15 cellular contexts compared by ENCODE assay signal in genomic region chr7:157368955-157369354, GRCh38. TPM values are rescaled to one million over a fixed set of nuclear protein-coding genes. Genes with fewer than 3 reads are reported as not detected.
DNase-seq lines count a peak whose midpoint lies in the region; ATAC-seq, FAIRE-seq and TF ChIP-seq lines count a peak whose summit lies in the region.
"Had no signal": no experiment of that assay in that cellular context is flagged by ENCODE, and none has a peak within 500 bp of the region (broad histone marks: within the 10 kb centered on the region; RNA-seq: fewer than 3 reads in every experiment).

No MANE protein-coding gene starts in this region.

- no CpG with 5 or more reads among the region's 7 CpGs for WGBS in H9 (ENCODE audit: extremely low coverage, insufficient read length, low lambda C conversion rate)
- 98% methylated on average over 7 of the region's 7 CpGs for WGBS in GM12878 (ENCODE audit: insufficient coverage, insufficient replicate concordance, low lambda C conversion rate, missing lambda C conversion rate)

- peak overlapping the region; percentile 75 for H3K27ac Mint-ChIP-seq in activated naive CD8-positive, alpha-beta T cell treated with anti-CD3 and anti-CD28 coated beads, Interleukin-2, amount 10 ng/mL, durations not matched to agents 7 days and 5 days
- H3K27ac Mint-ChIP-seq in activated naive CD8-positive, alpha-beta T cell treated with anti-CD3 and anti-CD28 coated beads for 36 hours, result no peak overlapping the region
- H3K27ac Mint-ChIP-seq in H9, result peak overlapping the region in 2 of 3 experiments; percentile 50 to 74; a peak in 3 of 7 replicates

- H3K27me3 Mint-ChIP-seq in activated naive CD8-positive, alpha-beta T cell treated with anti-CD3 and anti-CD28 coated beads, Interleukin-2, amount 10 ng/mL, durations not matched to agents 7 days and 5 days, result no peaks in the 10 kb centered on the region
- no peaks in the 10 kb centered on the region for H3K27me3 Mint-ChIP-seq in activated naive CD8-positive, alpha-beta T cell treated with anti-CD3 and anti-CD28 coated beads for 36 hours
- no peaks in the 10 kb centered on the region for H3K27me3 Mint-ChIP-seq in H9 (ENCODE audit: low read depth)

- no TSS peak for BruUV-seq in GM12878 (replicated peaks; lab: Mats Ljungman, UMichigan)

- H3K4me1 Mint-ChIP-seq in activated naive CD8-positive, alpha-beta T cell treated with anti-CD3 and anti-CD28 coated beads, Interleukin-2, amount 10 ng/mL, durations not matched to agents 7 days and 5 days, result peaks cover 21% of the 10 kb centered on the region
- H3K4me1 Mint-ChIP-seq in activated naive CD8-positive, alpha-beta T cell treated with anti-CD3 and anti-CD28 coated beads for 36 hours, result peaks cover 11% of the 10 kb centered on the region
- H3K4me1 Mint-ChIP-seq in H9, result peaks cover under 1 to 14% of the 10 kb centered on the region in 2 experiments

- H2BK12ac ChIP-seq in H9 (ENCODE audit: insufficient read length, low read depth, low read length), result no peak overlapping the region

- H3K4ac ChIP-seq in H9 (ENCODE audit: low read depth, low read length), result no peak overlapping the region

- FAIRE-seq in GM12878 (lab: Jason Lieb, UNC), result no peak

- no peak overlapping the region for H3K18ac ChIP-seq in H9 (ENCODE audit: insufficient read length, low read depth, low read length)

- no peak overlapping the region for H3K4me3 ChIP-seq in GM12878
- no peak overlapping the region for H3K4me3 ChIP-seq in neutrophil (ENCODE audit: low read depth in 1 of 2, low read length in 1 of 2)

- no peak for DNase-seq in activated naive CD8-positive, alpha-beta T cell treated with anti-CD3 and anti-CD28 coated beads, Interleukin-2, amount 10 ng/mL, durations not matched to agents 7 days and 5 days
- no peak for DNase-seq in activated naive CD8-positive, alpha-beta T cell treated with anti-CD3 and anti-CD28 coated beads for 36 hours
- DNase-seq in H9 (no peak), GM12878 (ENCODE audit: low read depth, low spot score) (no peak), RPMI8226 (no peak), ureter (ENCODE audit: low spot score) (no peak)
- no peak for DNase-seq in effector CD8-positive, alpha-beta T cell (lab: John Stamatoyannopoulos, UW)
- DNase-seq: DND-41, NCI-H1092 treated with DMSO at 0.1 percent for 48 hours, OCI-M1, SIG-M5 had no signal

- H3K4me3 Mint-ChIP-seq in activated naive CD8-positive, alpha-beta T cell treated with anti-CD3 and anti-CD28 coated beads, Interleukin-2, amount 10 ng/mL, durations not matched to agents 7 days and 5 days, result no peak overlapping the region
- H3K4me3 Mint-ChIP-seq in activated naive CD8-positive, alpha-beta T cell treated with anti-CD3 and anti-CD28 coated beads for 36 hours, result no peak overlapping the region
- H3K4me3 Mint-ChIP-seq in H9, result no peak overlapping the region

- H3K9ac ChIP-seq in H9 (ENCODE audit: extremely low read depth, insufficient read length, low read length), result no peak overlapping the region
- no peak overlapping the region for H3K9ac ChIP-seq in GM12878 (ENCODE audit: control insufficient read depth, insufficient read depth, low read length)

- no peak overlapping the region for H3K14ac ChIP-seq in H9 (ENCODE audit: insufficient read depth, low read length)

- POLR2A ChIA-PET in activated naive CD8-positive, alpha-beta T cell treated with anti-CD3 and anti-CD28 coated beads, Interleukin-2, amount 10 ng/mL, durations not matched to agents 7 days and 5 days (lab: Charles Lee), result no interaction called here
- POLR2A ChIA-PET in GM12878 (lab: Charles Lee), result interaction anchor here (0.9 kb wide), 1 partner anchor 10 kb away, joined by 3 read pairs; no protein-coding TSS in a partner anchor

- no peak overlapping the region for H4K5ac ChIP-seq in H9 (ENCODE audit: insufficient read length, low read depth, low read length)

- H4K8ac ChIP-seq in H9 (replicated peaks; ENCODE audit: insufficient read length, low read depth, low read length), result no peak overlapping the region

- H2AFZ ChIP-seq in H9 (ENCODE audit: low read length), result no peak overlapping the region
- H2AFZ ChIP-seq in GM12878 (ENCODE audit: control insufficient read depth, low read depth, low read length), result no peak overlapping the region

- H3K27me3 ChIP-seq in H9 (ENCODE audit: insufficient read depth, low read length) (no peaks in the 10 kb centered on the region), GM12878 (replicated peaks in 1 of 2; ENCODE audit: control insufficient read depth in 2 of 2, insufficient read depth in 2 of 2, low read length in 1 of 2) (no peaks in the 10 kb centered on the region), neutrophil (no peaks in the 10 kb centered on the region)

- TF ChIP-seq POLR2A in GM12878 (IDR thresholded peaks at IDR 0.05; ENCODE audit: low read depth, low read length), result no peak

- H3K36me3 Mint-ChIP-seq in activated naive CD8-positive, alpha-beta T cell treated with anti-CD3 and anti-CD28 coated beads, Interleukin-2, amount 10 ng/mL, durations not matched to agents 7 days and 5 days, result peaks cover 58% of the 10 kb centered on the region
- peaks cover 42% of the 10 kb centered on the region for H3K36me3 Mint-ChIP-seq in activated naive CD8-positive, alpha-beta T cell treated with anti-CD3 and anti-CD28 coated beads for 36 hours
- H3K36me3 Mint-ChIP-seq in H9 (ENCODE audit: insufficient read depth in 1 of 3, low read depth in 3 of 3), result peaks cover 72 to 90% (median 90%) of the 10 kb centered on the region in 3 experiments

- H3K9me3 ChIP-seq in H9 (ENCODE audit: control insufficient read depth, low read depth, low read length) (no peaks in the 10 kb centered on the region), GM12878 (replicated peaks; ENCODE audit: control insufficient read depth, insufficient read depth, low read length) (no peaks in the 10 kb centered on the region; the same call in 2 of the 3 replicates), neutrophil (no peaks in the 10 kb centered on the region)

- SMC1A ChIA-PET in GM12878 (lab: Charles Lee; ENCODE audit: uncharacterized antibody, unreplicated experiment), result no interaction called here

- RAD21 ChIA-PET in GM12878 (lab: Charles Lee; ENCODE audit: unreplicated experiment), result no interaction called here

- H3K27ac ChIP-seq in H9 (ENCODE audit: insufficient read length, low read depth, low read length) (no peak overlapping the region), GM12878 (ENCODE audit: control insufficient read depth, insufficient read depth) (no peak overlapping the region), neutrophil (peak overlapping the region; percentile 13)
- H3K27ac ChIP-seq: C4-2B, RWPE1 had no signal

- H3T11ph ChIP-seq in H9 (ENCODE audit: low read length), result no peak overlapping the region

- H3K36me3 ChIP-seq in GM12878 (ENCODE audit: control insufficient read depth in 2 of 2, insufficient read depth in 2 of 2, low read length in 1 of 2), result peaks cover 30 to 41% of the 10 kb centered on the region in 2 experiments
- peaks cover 100% of the 10 kb centered on the region for H3K36me3 ChIP-seq in neutrophil

- no peak overlapping the region for H2BK5ac ChIP-seq in H9 (ENCODE audit: insufficient read length, low read length)

- no peak for ATAC-seq in activated naive CD8-positive, alpha-beta T cell treated with anti-CD3 and anti-CD28 coated beads, Interleukin-2, amount 10 ng/mL, durations not matched to agents 7 days and 5 days (ENCODE audit: low read depth)
- ATAC-seq in GM12878, result no peak
- ATAC-seq: HCT116 had no signal

- peaks cover 7% of the 10 kb centered on the region for H3K79me1 ChIP-seq in H9 (ENCODE audit: insufficient read depth, low read depth, low read length, poor library complexity, severe bottlenecking)

- intact Hi-C loops in GM12878 (cut with micrococcal nuclease; ENCODE audit: unreplicated experiment), result no loop called here

- H3K23me2 ChIP-seq in H9 (ENCODE audit: insufficient read length, low read depth, low read length, poor library complexity, severe bottlenecking), result no peaks in the 10 kb centered on the region

- H3K79me2 ChIP-seq in H9 (ENCODE audit: insufficient read depth, low read length), result peaks cover 72% of the 10 kb centered on the region
- peaks cover 8% of the 10 kb centered on the region for H3K79me2 ChIP-seq in GM12878 (ENCODE audit: control insufficient read depth, insufficient read depth, low read length)

- TF ChIP-seq CTCF in H9 (conservative IDR thresholded peaks at IDR 0.05) (no peak), GM12878 (IDR thresholded peaks at IDR 0.05 in 2 of 3, conservative IDR thresholded peaks at IDR 0.05 in 1 of 3; ENCODE audit: control insufficient read depth in 2 of 3, extremely low read depth in 1 of 3, insufficient read depth in 1 of 3, low read depth in 3 of 3, low read length in 3 of 3) (no peak), neutrophil (IDR thresholded peaks at IDR 0.05) (no peak)

- CTCF ChIA-PET in GM12878 (lab: Yijun Ruan, JAX), result interaction anchor here (1.3 kb wide), 1 partner anchor 10 kb away, joined by 5 read pairs; no protein-coding TSS in a partner anchor

- H3K56ac ChIP-seq in H9 (ENCODE audit: insufficient read length, low read depth, low read length), result no peak overlapping the region

- no peak overlapping the region for H2BK20ac ChIP-seq in H9 (ENCODE audit: low read depth, low read length, poor library complexity, severe bottlenecking)

- TF ChIP-seq EP300 in GM12878 (IDR thresholded peaks at IDR 0.05; ENCODE audit: borderline replicate concordance in 1 of 2, control insufficient read depth in 1 of 2, low read depth in 2 of 2, low read length in 2 of 2), result no peak

- no peak overlapping the region for H3K4me2 ChIP-seq in H9 (ENCODE audit: insufficient read depth, insufficient read length, low read length)
- H3K4me2 ChIP-seq in GM12878 (ENCODE audit: control insufficient read depth, insufficient read depth), result no peak overlapping the region

- no peak for TF ChIP-seq RAD21 in GM12878 (IDR thresholded peaks at IDR 0.05; ENCODE audit: insufficient read depth, low read depth, low read length)

- H3K9me3 Mint-ChIP-seq in activated naive CD8-positive, alpha-beta T cell treated with anti-CD3 and anti-CD28 coated beads, Interleukin-2, amount 10 ng/mL, durations not matched to agents 7 days and 5 days, result no peaks in the 10 kb centered on the region
- no peaks in the 10 kb centered on the region for H3K9me3 Mint-ChIP-seq in activated naive CD8-positive, alpha-beta T cell treated with anti-CD3 and anti-CD28 coated beads for 36 hours
- no peaks in the 10 kb centered on the region for H3K9me3 Mint-ChIP-seq in H9

- no peak overlapping the region for H2BK15ac ChIP-seq in H9 (ENCODE audit: low read depth, low read length)

- H2BK120ac ChIP-seq in H9 (ENCODE audit: low read depth, low read length, poor library complexity, severe bottlenecking), result no peak overlapping the region

- H3K4me1 ChIP-seq in H9 (ENCODE audit: insufficient read depth, low read length) (no peaks in the 10 kb centered on the region; the same call in 1 of the 2 replicates), GM12878 (ENCODE audit: control insufficient read depth, insufficient read depth, low read length) (no peaks in the 10 kb centered on the region), neutrophil (ENCODE audit: control insufficient read depth in 1 of 2, insufficient read depth in 1 of 2, low read depth in 1 of 2, low read length in 1 of 2) (no peaks in the 10 kb centered on the region)

- in situ Hi-C loops in GM12878 (cut with MboI), result no loop called here

- H2AK5ac ChIP-seq in H9 (ENCODE audit: insufficient read length, low read length), result no peak overlapping the region

- H4K20me1 ChIP-seq in H9 (ENCODE audit: control insufficient read depth, insufficient read depth, insufficient read length) (no peaks in the 10 kb centered on the region), GM12878 (ENCODE audit: control insufficient read depth, insufficient read depth) (peaks cover 5% of the 10 kb centered on the region; the same call in 1 of the 2 replicates)

- H3K23ac ChIP-seq in H9 (ENCODE audit: insufficient read length, low read depth, low read length), result no peak overlapping the region

- no peak overlapping the region for H4K91ac ChIP-seq in H9 (ENCODE audit: insufficient read length, low read depth, low read length)

RNA-seq across cellular contexts. Expression of gene DNAJB6, which starts 32.2 kb away (rescaled TPM):
- 10 to 100 TPM; 60.0 to 67.0 TPM for total RNA-seq in activated naive CD8-positive, alpha-beta T cell treated with anti-CD3 and anti-CD28 coated beads, Interleukin-2, amount 10 ng/mL, durations not matched to agents 7 days and 5 days
- total RNA-seq in activated naive CD8-positive, alpha-beta T cell treated with anti-CD3 and anti-CD28 coated beads for 36 hours, result 10 to 100 TPM; 77.5 to 78.0 TPM
- 215 and 216 TPM in 2 replicates for total RNA-seq in H9 (2021)
- total RNA-seq in GM12878 (2013; cell fraction: nucleolus; rRNA removed), result 97.5 and 113 TPM in 2 replicates
- total RNA-seq in GM12878 (2014; rRNA removed), result 34.5 and 42.0 TPM in 2 replicates
- total RNA-seq in GM12878 (2014; rRNA removed; fragmentation: Illumina TruSeq; extraction: Trizol), result 51.7 and 53.6 TPM in 2 replicates
- 49.0 and 52.5 TPM in 2 replicates for total RNA-seq in GM12878 (2021)
- 27.3 TPM for polyA plus RNA-seq in GM12878 (2011; ENCODE audit: low read depth)
- polyA plus RNA-seq in GM12878 (2011; rRNA removed), result 56.7 and 60.3 TPM in 2 replicates
- 20.9 and 21.0 TPM in 2 replicates for polyA plus RNA-seq in GM12878 (2011; cell fraction: cytosol; rRNA removed)
- polyA plus RNA-seq in GM12878 (2011; cell fraction: nucleus; rRNA removed), result 43.3 and 59.8 TPM in 2 replicates
- 40.9 and 45.0 TPM in 2 replicates for polyA plus RNA-seq in GM12878 (2012)
- polyA plus RNA-seq in GM12878 (2014; fragmentation: Illumina TruSeq; extraction: Trizol), result 66.0 and 66.9 TPM in 2 replicates
- 10 to 100 TPM; 38.1 to 38.2 TPM for polyA plus RNA-seq in GM12878 (2014; fragmentation: Nextera tagmentation; extraction: Ambion mirVana)
- 46.7 and 48.4 TPM in 2 replicates for polyA plus RNA-seq in GM12878 (2014; rRNA removed)
- polyA plus RNA-seq in GM12878 (2016; fragmentation: Nextera tagmentation; extraction: Ambion mirVana), result 100 to 1,000 TPM; 107 to 117 TPM
- polyA minus RNA-seq in GM12878 (2011; rRNA and poly(A)+ RNA removed), result 19.4 and 24.1 TPM in 2 replicates
- polyA minus RNA-seq in GM12878 (2011; cell fraction: cytosol; rRNA and poly(A)+ RNA removed), result 13.8 and 14.2 TPM in 2 replicates
- polyA minus RNA-seq in GM12878 (2011; cell fraction: nucleus; rRNA and poly(A)+ RNA removed), result 18.9 and 38.2 TPM in 2 replicates
- 103 TPM for total RNA-seq in ureter
